8 cellular contexts compared by ENCODE assay signal in genomic region chr6:43058511-43058910, GRCh38. TPM values are rescaled to one million over a fixed set of nuclear protein-coding genes. Genes with fewer than 3 reads are reported as not detected.
DNase-seq lines count a peak whose midpoint lies in the region; ATAC-seq and TF ChIP-seq lines count a peak whose summit lies in the region.

No MANE protein-coding gene starts in this region.

- H3K27me3 Mint-ChIP-seq in activated naive CD4-positive, alpha-beta T cell treated with anti-CD3 and anti-CD28 coated beads, Interleukin-2, amount 50 U/mL, for 24 hours: no peaks in the 10 kb centered on the region
- no peaks in the 10 kb centered on the region for H3K27me3 Mint-ChIP-seq in type B pancreatic cell

- intact Hi-C loops in right lobe of liver (cut with DNase I): no loop called here

- H3K4me3 ChIP-seq in adipocyte (ENCODE audit: low read length) (peak overlapping the region; percentile 92), right lobe of liver (peak overlapping the region; percentile 77 to 98 (median 88))

- no peak for DNase-seq in activated naive CD4-positive, alpha-beta T cell (lab: John Stamatoyannopoulos, UW)
- DNase-seq in adipocyte (ENCODE audit: low read depth): no peak
- no peak for DNase-seq in right lobe of liver
- DNase-seq in type B pancreatic cell (ENCODE audit: extremely low spot score, unreplicated experiment): no peak
- DNase-seq in midbrain (lab: John Stamatoyannopoulos, UW): no peak
- DNase-seq in AG08396 (ENCODE audit: low spot score): no peak

- H3K36me3 ChIP-seq in adipocyte (ENCODE audit: control insufficient read depth, insufficient read depth, low read length, severe bottlenecking) (peaks cover 25% of the 10 kb centered on the region), right lobe of liver (peaks cover 0 to 27% (median 6%) of the 10 kb centered on the region in 4 donors)

- peak overlapping the region; percentile 96 for H3K4me3 Mint-ChIP-seq in activated naive CD4-positive, alpha-beta T cell treated with anti-CD3 and anti-CD28 coated beads, Interleukin-2, amount 50 U/mL, for 24 hours
- H3K4me3 Mint-ChIP-seq in type B pancreatic cell: peak overlapping the region; percentile 98

- H3K36me3 Mint-ChIP-seq in activated naive CD4-positive, alpha-beta T cell treated with anti-CD3 and anti-CD28 coated beads, Interleukin-2, amount 50 U/mL, for 24 hours: peaks cover 2% of the 10 kb centered on the region
- H3K36me3 Mint-ChIP-seq in type B pancreatic cell: peaks cover 5% of the 10 kb centered on the region

- peak overlapping the region; percentile 97 for H3K9ac ChIP-seq in adipocyte (ENCODE audit: low read length)

- H3K9me3 ChIP-seq in adipocyte (ENCODE audit: control insufficient read depth, low read length) (no peaks in the 10 kb centered on the region), right lobe of liver (no peaks in the 10 kb centered on the region)

- no peaks in the 10 kb centered on the region for H3K27me3 ChIP-seq in adipocyte (replicated peaks; ENCODE audit: control insufficient read depth, insufficient read depth, low read length)
- H3K27me3 ChIP-seq in right lobe of liver: no peaks in the 10 kb centered on the region

- H3K9me3 Mint-ChIP-seq in activated naive CD4-positive, alpha-beta T cell treated with anti-CD3 and anti-CD28 coated beads, Interleukin-2, amount 50 U/mL, for 24 hours: no peaks in the 10 kb centered on the region
- H3K9me3 Mint-ChIP-seq in type B pancreatic cell: no peaks in the 10 kb centered on the region

- peak overlapping the region in 2 of 3 donors; percentile 74 to 89 for H3K27ac ChIP-seq in right lobe of liver

- peak overlapping the region; percentile 24 for H3K27ac Mint-ChIP-seq in activated naive CD4-positive, alpha-beta T cell treated with anti-CD3 and anti-CD28 coated beads, Interleukin-2, amount 50 U/mL, for 24 hours
- peak overlapping the region; percentile 99 for H3K27ac Mint-ChIP-seq in type B pancreatic cell

- no peak for ATAC-seq in right lobe of liver
- ATAC-seq in GM21526 (IDR thresholded peaks at IDR 0.05; ENCODE audit: low FRiP score, unreplicated experiment): no peak

- peaks cover 24% of the 10 kb centered on the region for H3K4me1 ChIP-seq in adipocyte (ENCODE audit: control insufficient read depth, insufficient read depth, low read length)
- H3K4me1 ChIP-seq in right lobe of liver: peaks cover 0 to 26% (median 9%) of the 10 kb centered on the region in 4 donors

- TF ChIP-seq POLR2A in right lobe of liver (IDR thresholded peaks at IDR 0.05): no peak

- TF ChIP-seq CTCF in right lobe of liver (IDR thresholded peaks at IDR 0.05) (no peak), type B pancreatic cell (conservative IDR thresholded peaks at IDR 0.05) (no peak)

- H3K4me1 Mint-ChIP-seq in activated naive CD4-positive, alpha-beta T cell treated with anti-CD3 and anti-CD28 coated beads, Interleukin-2, amount 50 U/mL, for 24 hours: peaks cover 48% of the 10 kb centered on the region
- H3K4me1 Mint-ChIP-seq in type B pancreatic cell (ENCODE audit: unreplicated experiment): peaks cover 40% of the 10 kb centered on the region

- WGBS in right lobe of liver (ENCODE audit: insufficient coverage, low coverage, low lambda C conversion rate, missing lambda C conversion rate): 45% methylated on average over 1 of the region's 1 CpG

RNA-seq across cellular contexts. Expression of gene MRPL2, which starts 0.7 kb away (rescaled TPM):
- 10 to 100 TPM; 41.6 to 63.1 (median 60.4) TPM for total RNA-seq in right lobe of liver
- total RNA-seq in type B pancreatic cell (ENCODE audit: low replicate concordance): 58.6 and 71.8 TPM in 2 replicates

RNA-seq across cellular contexts. Expression of gene KLC4, which starts 0.9 kb away (rescaled TPM):
- 100 to 1,000 TPM in 1 of 6 experiments, 10 to 100 TPM in 5; 45.8 to 134 (median 65.0) TPM for total RNA-seq in right lobe of liver
- 33.2 and 36.4 TPM in 2 replicates for total RNA-seq in type B pancreatic cell (ENCODE audit: low replicate concordance)

RNA-seq across cellular contexts. Expression of gene CUL7, which starts 4.9 kb away (rescaled TPM):
- total RNA-seq in right lobe of liver (10 to 100 TPM in 1 of 6 experiments, 1 to 10 TPM in 5; 6.5 to 12.7 (median 8.8) TPM), type B pancreatic cell (ENCODE audit: low replicate concordance) (53.7 and 65.0 TPM in 2 replicates)

RNA-seq across cellular contexts. Expression of gene PTK7, which starts 17.6 kb away (rescaled TPM):
- 1 to 10 TPM in 3 of 6 experiments, under 1 TPM in 3; 0.55 to 1.8 (median 0.99) TPM for total RNA-seq in right lobe of liver
- 115 and 155 TPM in 2 replicates for total RNA-seq in type B pancreatic cell (ENCODE audit: low replicate concordance)

RNA-seq across cellular contexts. Expression of gene RRP36, which starts 37.1 kb away (rescaled TPM):
- 10 to 100 TPM; 21.8 to 45.0 (median 23.3) TPM for total RNA-seq in right lobe of liver
- total RNA-seq in type B pancreatic cell (ENCODE audit: low replicate concordance): 51.7 and 56.7 TPM in 2 replicates
